ENCODE assay signal across 23 cellular contexts in the genomic region with DNA sequence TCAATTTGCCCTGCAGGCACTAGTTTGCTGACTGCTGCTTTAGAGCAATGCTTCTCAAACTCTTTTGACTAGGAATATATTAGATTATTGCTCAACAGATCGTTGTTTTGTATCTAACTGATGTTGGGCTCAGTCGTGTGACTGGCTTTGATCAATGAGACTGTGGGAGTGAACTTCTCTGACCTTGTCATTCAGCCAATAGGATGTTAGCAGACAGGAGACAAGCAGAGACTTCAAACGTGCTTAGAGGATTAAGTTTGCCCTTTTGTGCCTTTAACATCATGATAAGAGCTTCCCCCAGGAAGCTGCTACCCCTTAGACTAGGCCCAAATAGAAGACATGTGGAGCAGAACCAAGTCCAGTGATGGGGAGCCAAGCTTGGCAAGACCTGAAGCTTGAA.
"Had no signal": no experiment of that assay in that cellular context is flagged by ENCODE, and none has a peak within 500 bp of the region (broad histone marks: within the 10 kb centered on the region; RNA-seq: fewer than 3 reads in every experiment).

No MANE protein-coding gene starts in this region.

- H3K36me3 Mint-ChIP-seq: activated CD4-positive, alpha-beta memory T cell treated with anti-CD3 and anti-CD28 coated beads for 36 hours; activated naive CD4-positive, alpha-beta T cell treated with anti-CD3 and anti-CD28 coated beads, Interleukin-2, amount 50 U/mL, for 24 hours had no signal

- H3K9me3 ChIP-seq: body of pancreas, esophagus muscularis mucosa, left ventricle myocardium inferior, mucosa of descending colon, prostate gland, transverse colon, vagina had no signal

- H3K36me3 ChIP-seq: esophagus muscularis mucosa, left ventricle myocardium inferior, prostate gland, transverse colon, vagina had no signal

- H3K4me3 ChIP-seq: body of pancreas, esophagus muscularis mucosa, left ventricle myocardium inferior, mucosa of descending colon, prostate gland, transverse colon, vagina had no signal

- H3K27ac Mint-ChIP-seq: activated CD4-positive, alpha-beta memory T cell treated with anti-CD3 and anti-CD28 coated beads for 36 hours; activated CD4-positive, alpha-beta T cell treated with anti-CD3 and anti-CD28 coated beads for 36 hours; activated naive CD4-positive, alpha-beta T cell treated with anti-CD3 and anti-CD28 coated beads, Interleukin-2, amount 50 U/mL, for 24 hours had no signal

- H3K4me3 Mint-ChIP-seq: activated CD4-positive, alpha-beta memory T cell treated with anti-CD3 and anti-CD28 coated beads for 36 hours; activated CD4-positive, alpha-beta T cell treated with anti-CD3 and anti-CD28 coated beads for 36 hours; activated naive CD4-positive, alpha-beta T cell treated with anti-CD3 and anti-CD28 coated beads, Interleukin-2, amount 50 U/mL, for 24 hours; activated T-cell treated with anti-CD3 and anti-CD28 coated beads, Interleukin-2, amount 50 U/mL, for 4 hours had no signal

- H3K9me3 Mint-ChIP-seq: activated CD4-positive, alpha-beta memory T cell treated with anti-CD3 and anti-CD28 coated beads for 36 hours; activated naive CD4-positive, alpha-beta T cell treated with anti-CD3 and anti-CD28 coated beads, Interleukin-2, amount 50 U/mL, for 24 hours; activated T-cell treated with anti-CD3 and anti-CD28 coated beads, Interleukin-2, amount 50 U/mL, for 4 hours had no signal

- H3K27ac ChIP-seq: body of pancreas, esophagus muscularis mucosa, left ventricle myocardium inferior, prostate gland, transverse colon, vagina had no signal

- ATAC-seq: activated CD4-positive, alpha-beta T cell treated with anti-CD3 and anti-CD28 coated beads for 36 hours; activated T-cell treated with anti-CD3 and anti-CD28 coated beads, Interleukin-2, amount 50 U/mL, for 4 hours; body of pancreas; mucosa of descending colon; naive thymus-derived CD4-positive, alpha-beta T cell; right cardiac atrium had no signal

- H3K27me3 ChIP-seq: body of pancreas, esophagus muscularis mucosa, vagina had no signal

- H3K4me1 ChIP-seq: prostate gland, vagina had no signal

- H3K27me3 Mint-ChIP-seq: activated CD4-positive, alpha-beta memory T cell treated with anti-CD3 and anti-CD28 coated beads for 36 hours; activated CD4-positive, alpha-beta T cell treated with anti-CD3 and anti-CD28 coated beads for 36 hours; activated naive CD4-positive, alpha-beta T cell treated with anti-CD3 and anti-CD28 coated beads, Interleukin-2, amount 50 U/mL, for 24 hours had no signal

- DNase-seq: activated CD4-positive, alpha-beta memory T cell treated with anti-CD3 and anti-CD28 coated beads for 36 hours; activated CD4-positive, alpha-beta T cell treated with anti-CD3 and anti-CD28 coated beads for 36 hours; activated effector memory CD4-positive, alpha-beta T cell treated with Interleukin-2 at 50 U/mL for 16 hours; activated T-cell treated with anti-CD3 and anti-CD28 coated beads, Interleukin-2, amount 50 U/mL, for 4 hours; amygdala; body of pancreas; caudate nucleus; hippocampal formation; kidney; left ventricle myocardium inferior; mucosa of descending colon; right cardiac atrium; small intestine; stimulated activated CD4-positive, alpha-beta T cell treated with anti-CD3 and anti-CD28 coated beads, Interleukin-4, amount 100 ng/mL, for 4 hours; stimulated activated CD8-positive, alpha-beta memory T cell treated with anti-CD3 and anti-CD28 coated beads, Interleukin-4, amount 100 ng/mL, for 48 hours; stimulated activated naive CD4-positive, alpha-beta T cell treated with Interleukin-2 at 50 U/mL for 16 hours; substantia nigra; transverse colon had no signal
